In the genomic region with DNA sequence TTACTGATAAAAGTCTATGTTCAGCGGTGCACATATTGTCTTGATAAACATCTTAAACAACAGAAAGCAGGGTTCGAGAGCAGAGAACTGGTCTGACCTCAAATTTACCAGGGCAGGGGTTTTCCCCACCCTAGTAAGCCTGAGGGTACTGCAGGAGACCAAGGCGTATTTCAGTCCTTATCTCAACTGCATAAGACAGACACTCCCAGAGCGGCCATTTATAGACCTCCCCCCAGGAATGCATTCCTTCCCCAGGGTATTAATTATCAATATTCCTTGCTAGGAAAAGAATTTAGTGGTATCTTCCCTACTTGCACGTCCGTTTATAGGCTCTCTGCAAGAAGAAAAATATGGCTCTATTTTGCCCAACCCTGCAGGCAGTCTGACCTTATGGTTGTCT, we compare ENCODE assay signal across 1 cellular context. TPM values are rescaled to one million over a fixed set of nuclear protein-coding genes. Genes with fewer than 3 reads are reported as not detected.
"Had no signal": no experiment of that assay in that cellular context is flagged by ENCODE, and none has a peak within 500 bp of the region (broad histone marks: within the 10 kb centered on the region; RNA-seq: fewer than 3 reads in every experiment).

No MANE protein-coding gene starts in this region.

RNA-seq across cellular contexts. Expression of a gene that starts 52.2 kb away (rescaled TPM):
- total RNA-seq: ascending aorta had no signal
